In genomic region chr4:4595252-4595651, GRCh38 we compare ENCODE assay signal across 15 cellular contexts. TPM values are rescaled to one million over a fixed set of nuclear protein-coding genes. Genes with fewer than 3 reads are reported as not detected.
DNase-seq lines count a peak whose midpoint lies in the region; TF ChIP-seq lines count a peak whose summit lies in the region.
"Had no signal": no experiment of that assay in that cellular context is flagged by ENCODE, and none has a peak within 500 bp of the region (broad histone marks: within the 10 kb centered on the region; RNA-seq: fewer than 3 reads in every experiment).

No MANE protein-coding gene starts in this region.

- no peak overlapping the region for H3K27ac Mint-ChIP-seq in endothelial cell (ENCODE audit: unreplicated experiment)
- no peak overlapping the region for H3K27ac Mint-ChIP-seq in T-helper 2 cell treated with Interferon-gamma antibody and Interleukin-4, amounts not matched to agents 5 μg/mL and 100 μg/mL, for 36 hours
- H3K27ac Mint-ChIP-seq: activated naive CD8-positive, alpha-beta T cell treated with anti-CD3 and anti-CD28 coated beads, Interleukin-2, amount 50 U/mL, for 24 hours; activated T-cell treated with anti-CD3 and anti-CD28 coated beads, Interleukin-2, amount 50 U/mL, for 24 hours; CD4-positive, alpha-beta memory T cell had no signal

- H3K4me1 ChIP-seq in A673 (ENCODE audit: insufficient read depth, low read length, poor library complexity, severe bottlenecking) (peaks cover 4% of the 10 kb centered on the region), DOHH2 (ENCODE audit: control insufficient read depth, low read length) (0 out of 2 replicates have a peak, but pooled peaks cover 5% of the 10 kb centered on the region)
- H3K4me1 ChIP-seq: left ventricle myocardium inferior, upper lobe of left lung had no signal

- H3K4me3 Mint-ChIP-seq in endothelial cell (ENCODE audit: unreplicated experiment) = no peak overlapping the region
- no peak overlapping the region for H3K4me3 Mint-ChIP-seq in T-helper 2 cell treated with Interferon-gamma antibody and Interleukin-4, amounts not matched to agents 5 μg/mL and 100 μg/mL, for 36 hours
- H3K4me3 Mint-ChIP-seq: activated naive CD8-positive, alpha-beta T cell treated with anti-CD3 and anti-CD28 coated beads, Interleukin-2, amount 50 U/mL, for 24 hours; activated T-cell treated with anti-CD3 and anti-CD28 coated beads, Interleukin-2, amount 50 U/mL, for 24 hours; CD4-positive, alpha-beta memory T cell had no signal

- H3K27ac ChIP-seq in A673 (ENCODE audit: low read depth, low read length, poor library complexity, severe bottlenecking) (no peak overlapping the region), DOHH2 (ENCODE audit: low read depth, low read length) (no peak overlapping the region)
- H3K27ac ChIP-seq: left ventricle myocardium inferior, upper lobe of left lung had no signal

- POLR2A ChIA-PET in A673 (lab: Charles Lee; ENCODE audit: low non-redundant PET) = no interaction called here

- no peaks in the 10 kb centered on the region for H3K9me2 ChIP-seq in DOHH2 (replicated peaks; ENCODE audit: control insufficient read depth, low read length)

- intact Hi-C loops in A673 (cut with micrococcal nuclease; ENCODE audit: unreplicated experiment) = no loop called here

- no peaks in the 10 kb centered on the region for H3K27me3 Mint-ChIP-seq in endothelial cell (ENCODE audit: unreplicated experiment)
- H3K27me3 Mint-ChIP-seq in T-helper 2 cell treated with Interferon-gamma antibody and Interleukin-4, amounts not matched to agents 5 μg/mL and 100 μg/mL, for 36 hours (ENCODE audit: low read depth) = no peaks in the 10 kb centered on the region
- H3K27me3 Mint-ChIP-seq: activated naive CD8-positive, alpha-beta T cell treated with anti-CD3 and anti-CD28 coated beads, Interleukin-2, amount 50 U/mL, for 24 hours; activated T-cell treated with anti-CD3 and anti-CD28 coated beads, Interleukin-2, amount 50 U/mL, for 24 hours; CD4-positive, alpha-beta memory T cell had no signal

- no TSS peak for BruUV-seq in A673 (replicated peaks; lab: Mats Ljungman, UMichigan)

- DNase-seq in A673 (ENCODE audit: low spot score) (no peak), NCI-H69 (lab: John Stamatoyannopoulos, UW) (peak; percentile 13), endothelial cell (ENCODE audit: low spot score) (no peak), COR-L47 (lab: John Stamatoyannopoulos, UW) (no peak), DMS79 treated with DMSO at 0.1 percent for 48 hours (lab: John Stamatoyannopoulos, UW) (no peak)
- no peak for DNase-seq in T-helper 2 cell treated with Interferon-gamma antibody and Interleukin-4, amounts not matched to agents 5 μg/mL and 100 μg/mL, for 36 hours (ENCODE audit: low spot score)
- DNase-seq: activated CD4-positive, CD25-positive, alpha-beta regulatory T cell treated with anti-CD3 and anti-CD28 coated beads, Interleukin-2, amount 50 U/mL, for 72 hours; activated naive CD8-positive, alpha-beta T cell treated with anti-CD3 and anti-CD28 coated beads, Interleukin-2, amount 50 U/mL, for 24 hours; activated T-cell treated with anti-CD3 and anti-CD28 coated beads, Interleukin-2, amount 50 U/mL, for 24 hours; CD4-positive, alpha-beta memory T cell; left ventricle myocardium inferior; NCI-H2029 treated with DMSO at 0.1 percent for 48 hours; stimulated activated CD4-positive, alpha-beta T cell treated with anti-CD3 and anti-CD28 coated beads, Interleukin-1b, Interleukin-23, amount 100 ng/mL, for 48 hours; upper lobe of left lung had no signal

- H3K79me2 ChIP-seq in DOHH2 (ENCODE audit: control insufficient read depth, low read length) = no peaks in the 10 kb centered on the region

- TF ChIP-seq CTCF in A673 (conservative IDR thresholded peaks at IDR 0.05; ENCODE audit: low read depth, low read length) (peak; percentile 28; the same call in 1 of the 2 replicates), DOHH2 (IDR thresholded peaks at IDR 0.05; ENCODE audit: low read depth, low read length, poor library complexity, severe bottlenecking) (peak; percentile 62), endothelial cell (IDR thresholded peaks at IDR 0.05; ENCODE audit: unreplicated experiment) (peak; percentile 50)

- H3K4me3 ChIP-seq in A673 (ENCODE audit: low read depth, low read length, poor library complexity, severe bottlenecking) = no peak overlapping the region
- no peak overlapping the region for H3K4me3 ChIP-seq in DOHH2 (ENCODE audit: low read length)
- H3K4me3 ChIP-seq: left ventricle myocardium inferior, upper lobe of left lung had no signal

- CTCF ChIA-PET in A673 (lab: Charles Lee) = no interaction called here

- H3K4me1 Mint-ChIP-seq in endothelial cell (ENCODE audit: unreplicated experiment) = peaks cover 8% of the 10 kb centered on the region
- no peaks in the 10 kb centered on the region for H3K4me1 Mint-ChIP-seq in T-helper 2 cell treated with Interferon-gamma antibody and Interleukin-4, amounts not matched to agents 5 μg/mL and 100 μg/mL, for 36 hours (ENCODE audit: low read depth)
- H3K4me1 Mint-ChIP-seq: activated naive CD8-positive, alpha-beta T cell treated with anti-CD3 and anti-CD28 coated beads, Interleukin-2, amount 50 U/mL, for 24 hours had no signal

- H3K9me3 ChIP-seq in A673 (ENCODE audit: low read depth, low read length, poor library complexity, severe bottlenecking) (no peaks in the 10 kb centered on the region), DOHH2 (ENCODE audit: control insufficient read depth, insufficient read depth, low read length) (no peaks in the 10 kb centered on the region)

- no peaks in the 10 kb centered on the region for H4K20me1 ChIP-seq in DOHH2 (ENCODE audit: control insufficient read depth, insufficient read depth, low read depth, low read length)

- peaks cover 10% of the 10 kb centered on the region for H3K36me3 Mint-ChIP-seq in endothelial cell (ENCODE audit: low read depth, unreplicated experiment)
- peaks cover 2% of the 10 kb centered on the region for H3K36me3 Mint-ChIP-seq in T-helper 2 cell treated with Interferon-gamma antibody and Interleukin-4, amounts not matched to agents 5 μg/mL and 100 μg/mL, for 36 hours (ENCODE audit: low read depth)

- H3K4me2 ChIP-seq in DOHH2 (ENCODE audit: low read length) = no peak overlapping the region

- H3F3A ChIP-seq in DOHH2 (ENCODE audit: control insufficient read depth, insufficient read depth) = no peaks in the 10 kb centered on the region

- H3K9me3 Mint-ChIP-seq in endothelial cell (ENCODE audit: unreplicated experiment) = peaks cover 4% of the 10 kb centered on the region
- peaks cover 28% of the 10 kb centered on the region for H3K9me3 Mint-ChIP-seq in T-helper 2 cell treated with Interferon-gamma antibody and Interleukin-4, amounts not matched to agents 5 μg/mL and 100 μg/mL, for 36 hours

- H3K36me3 ChIP-seq in A673 (ENCODE audit: insufficient read depth, low read length, poor library complexity, severe bottlenecking) = no peaks in the 10 kb centered on the region
- peaks cover 4% of the 10 kb centered on the region; the same call in 1 of the 2 replicates for H3K36me3 ChIP-seq in DOHH2 (ENCODE audit: control insufficient read depth, low read length)
- H3K36me3 ChIP-seq: upper lobe of left lung had no signal

- H3K27me3 ChIP-seq in A673 (replicated peaks; ENCODE audit: insufficient read depth, low read depth, low read length, poor library complexity) (no peaks in the 10 kb centered on the region), DOHH2 (ENCODE audit: control insufficient read depth, low read length) (no peaks in the 10 kb centered on the region)
- H3K27me3 ChIP-seq: upper lobe of left lung had no signal

RNA-seq across cellular contexts. Expression of gene STX18, which starts 53.4 kb away (rescaled TPM):
- total RNA-seq in A673 (2021) (31.0 and 34.3 TPM in 2 replicates), endothelial cell (ENCODE audit: unreplicated experiment) (24.0 TPM)
